In genomic region chr5:176748073-176748966, GRCh38 we compare ENCODE assay signal across 1 cellular context.
TF ChIP-seq lines count a peak whose summit lies in the region.

No MANE protein-coding gene starts in this region.

TF ChIP-seq in WTC11, 78 proteins besides CTCF, POLR2A, EP300 and RAD21 (continued from another document):
- TF ChIP-seq ZNF532 (CRISPR knock-in tag; IDR thresholded peaks at IDR 0.05; ENCODE audit: borderline replicate concordance) (no peak), ARID4B (CRISPR knock-in tag; IDR thresholded peaks at IDR 0.05; ENCODE audit: borderline replicate concordance) (no peak), PRRX2 (CRISPR knock-in tag; IDR thresholded peaks at IDR 0.05) (no peak), ZMAT4 (CRISPR knock-in tag; IDR thresholded peaks at IDR 0.05) (no peak), NFE2L1 (CRISPR knock-in tag; IDR thresholded peaks at IDR 0.05) (no peak), MLX (CRISPR knock-in tag; IDR thresholded peaks at IDR 0.05) (no peak)
